Comparison of ENCODE assay signal across 15 cellular contexts in genomic region chr14:75960219-75960618, GRCh38.
DNase-seq lines count a peak whose midpoint lies in the region; ATAC-seq lines count a peak whose summit lies in the region.
"Had no signal": no experiment of that assay in that cellular context is flagged by ENCODE, and none has a peak within 500 bp of the region (broad histone marks: within the 10 kb centered on the region; RNA-seq: fewer than 3 reads in every experiment).

No MANE protein-coding gene starts in this region.

- H3K9me3 ChIP-seq in adipocyte (ENCODE audit: control insufficient read depth, low read length) = no peaks in the 10 kb centered on the region

- no peaks in the 10 kb centered on the region for H3K27me3 Mint-ChIP-seq in activated naive CD4-positive, alpha-beta T cell treated with anti-CD3 and anti-CD28 coated beads, Interleukin-2, amount 10 ng/mL, durations not matched to agents 7 days and 5 days

- no peaks in the 10 kb centered on the region for H3K27me3 ChIP-seq in adipocyte (replicated peaks; ENCODE audit: control insufficient read depth, insufficient read depth, low read length)

- H3K27ac Mint-ChIP-seq in activated naive CD4-positive, alpha-beta T cell treated with anti-CD3 and anti-CD28 coated beads, Interleukin-2, amount 10 ng/mL, durations not matched to agents 7 days and 5 days = no peak overlapping the region

- H3K4me1 ChIP-seq in adipocyte (ENCODE audit: control insufficient read depth, insufficient read depth, low read length) = no peaks in the 10 kb centered on the region

- no peaks in the 10 kb centered on the region for H3K9me3 Mint-ChIP-seq in activated naive CD4-positive, alpha-beta T cell treated with anti-CD3 and anti-CD28 coated beads, Interleukin-2, amount 10 ng/mL, durations not matched to agents 7 days and 5 days
- H3K9me3 Mint-ChIP-seq: neural crest cell had no signal

- H3K36me3 ChIP-seq in adipocyte (ENCODE audit: control insufficient read depth, insufficient read depth, low read length, severe bottlenecking) = peaks cover 4% of the 10 kb centered on the region

- H3K36me3 Mint-ChIP-seq in activated naive CD4-positive, alpha-beta T cell treated with anti-CD3 and anti-CD28 coated beads, Interleukin-2, amount 10 ng/mL, durations not matched to agents 7 days and 5 days = no peaks in the 10 kb centered on the region

- H3K9ac ChIP-seq in adipocyte (ENCODE audit: low read length) = no peak overlapping the region

- peak; percentile 75 for ATAC-seq in GM19351 (IDR thresholded peaks at IDR 0.05; ENCODE audit: unreplicated experiment)
- ATAC-seq in HG02852 (IDR thresholded peaks at IDR 0.05; ENCODE audit: unreplicated experiment) = peak; percentile 89

- CTCF ChIA-PET in activated naive CD4-positive, alpha-beta T cell treated with anti-CD3 and anti-CD28 coated beads, Interleukin-2, amount 10 ng/mL, durations not matched to agents 7 days and 5 days (lab: Charles Lee) = no interaction called here

- no peak overlapping the region for H3K4me3 ChIP-seq in adipocyte (ENCODE audit: low read length)

- H3K4me3 Mint-ChIP-seq in activated naive CD4-positive, alpha-beta T cell treated with anti-CD3 and anti-CD28 coated beads, Interleukin-2, amount 10 ng/mL, durations not matched to agents 7 days and 5 days = no peak overlapping the region
- H3K4me3 Mint-ChIP-seq: neural crest cell had no signal

- DNase-seq in EH (ENCODE audit: low read depth) (peak; percentile 57), adipocyte (ENCODE audit: low read depth) (peak; percentile 27)
- no peak for DNase-seq in activated CD4-positive, alpha-beta T cell treated with anti-CD3 and anti-CD28 coated beads for 1 hour
- DNase-seq in activated naive CD4-positive, alpha-beta T cell treated with anti-CD3 and anti-CD28 coated beads, Interleukin-2, amount 10 ng/mL, durations not matched to agents 7 days and 5 days = no peak
- DNase-seq in activated naive CD4-positive, alpha-beta T cell treated with Interleukin-2 at 50 U/mL for 16 hours = no peak
- DNase-seq in activated CD4-positive, alpha-beta T cell treated with anti-CD3 and anti-CD28 coated beads, Interleukin-2, amount 50 U/mL, for 1 hour = no peak
- DNase-seq: activated CD4-positive, alpha-beta T cell treated with anti-CD3 and anti-CD28 coated beads for 48 hours; activated naive CD4-positive, alpha-beta T cell treated with anti-CD3 and anti-CD28 coated beads, Interleukin-2, amount 50 U/mL, for 16 hours; GF-D8; kidney glomerular epithelial cell; NCI-H82; stimulated activated naive CD4-positive, alpha-beta T cell treated with Interleukin-2 at 50 U/mL for 16 hours had no signal

- no peaks in the 10 kb centered on the region for H3K4me1 Mint-ChIP-seq in activated naive CD4-positive, alpha-beta T cell treated with anti-CD3 and anti-CD28 coated beads, Interleukin-2, amount 10 ng/mL, durations not matched to agents 7 days and 5 days

Comparison
In these comparisons a context has a peak if more than half of its experiments do, and no peak if none do; other contexts are left out.
1. DNase-seq: peak in EH (single experiment) and adipocyte (single experiment); none in activated CD4-positive, alpha-beta T cell treated with anti-CD3 and anti-CD28 coated beads for 1 hour (single experiment), activated naive CD4-positive, alpha-beta T cell treated with anti-CD3 and anti-CD28 coated beads, Interleukin-2, amount 10 ng/mL, durations not matched to agents 7 days and 5 days (single experiment), activated naive CD4-positive, alpha-beta T cell treated with Interleukin-2 at 50 U/mL for 16 hours (single experiment) and activated CD4-positive, alpha-beta T cell treated with anti-CD3 and anti-CD28 coated beads, Interleukin-2, amount 50 U/mL, for 1 hour (single experiment).